Comparison of ENCODE assay signal across 21 cellular contexts in genomic region chr13:49810464-49810824, GRCh38. TPM values are rescaled to one million over a fixed set of nuclear protein-coding genes. Genes with fewer than 3 reads are reported as not detected.
A peak's percentile ranks its signal among the peaks of the same experiment; 100 is the strongest.
DNase-seq lines count a peak whose midpoint lies in the region; ATAC-seq and TF ChIP-seq lines count a peak whose summit lies in the region.
"Had no signal": no experiment of that assay in that cellular context is flagged by ENCODE, and none has a peak within 500 bp of the region (broad histone marks: within the 10 kb centered on the region; RNA-seq: fewer than 3 reads in every experiment).

No MANE protein-coding gene starts in this region.

- ATAC-seq in Right ventricle myocardium inferior (peak; percentile 13), HG02610 (IDR thresholded peaks at IDR 0.05; ENCODE audit: unreplicated experiment) (no peak), GM19455 (IDR thresholded peaks at IDR 0.05; ENCODE audit: unreplicated experiment) (no peak)

- intact Hi-C loops in Right ventricle myocardium inferior (cut with DNase I) (no loop called here), cardiac septum (cut with DNase I) (no loop called here)

- H3K27me3 Mint-ChIP-seq in progenitor cell of endocrine pancreas: no peaks in the 10 kb centered on the region

- peak overlapping the region; percentile 95 for H3K27ac Mint-ChIP-seq in progenitor cell of endocrine pancreas

- DNase-seq in Right ventricle myocardium inferior (ENCODE audit: missing footprints): no peak
- no peak for DNase-seq in cardiac septum (ENCODE audit: low spot score)
- no peak for DNase-seq in right atrium auricular region (ENCODE audit: low spot score)
- DNase-seq in progenitor cell of endocrine pancreas (ENCODE audit: low spot score, unreplicated experiment): no peak
- DNase-seq in activated naive CD4-positive, alpha-beta T cell treated with Interleukin-2 at 50 U/mL for 16 hours: no peak
- DNase-seq in pons (ENCODE audit: low spot score): no peak
- DNase-seq: 8988T; C1 segment of cervical spinal cord; DMS153; EL; H7; MV-4-11; NCI-H1436; NCI-H2081; NCI-H345; NCI-H69; NK-92 treated with Interleukin-12 subunit alpha and Interleukin-12 subunit beta, amount 100 ng/mL, for 24 hours; OCI-M1 had no signal

- peaks cover 0 to 22% of the 10 kb centered on the region in 2 donors for H3K4me1 ChIP-seq in right atrium auricular region

- peaks cover 37% of the 10 kb centered on the region for H3K4me1 Mint-ChIP-seq in progenitor cell of endocrine pancreas (ENCODE audit: low read depth)

- H3K9me3 Mint-ChIP-seq in progenitor cell of endocrine pancreas (ENCODE audit: low read depth): no peaks in the 10 kb centered on the region

- no peaks in the 10 kb centered on the region for H3K36me3 Mint-ChIP-seq in progenitor cell of endocrine pancreas (ENCODE audit: insufficient read depth)

- no peak overlapping the region for H3K4me3 ChIP-seq in right atrium auricular region

- H3K36me3 ChIP-seq in right atrium auricular region: no peaks in the 10 kb centered on the region

- H3K27ac ChIP-seq in right atrium auricular region: peak overlapping the region; percentile 69 to 88
- H3K27ac ChIP-seq: RWPE1 had no signal

- TF ChIP-seq CTCF in right atrium auricular region (IDR thresholded peaks at IDR 0.05): no peak
- no peak for TF ChIP-seq CTCF in progenitor cell of endocrine pancreas (IDR thresholded peaks at IDR 0.05; ENCODE audit: unreplicated experiment)

- peak overlapping the region; percentile 11 for H3K4me3 Mint-ChIP-seq in progenitor cell of endocrine pancreas (ENCODE audit: low read depth)

- no peaks in the 10 kb centered on the region for H3K9me3 ChIP-seq in right atrium auricular region

- H3K27me3 ChIP-seq in right atrium auricular region: no peaks in the 10 kb centered on the region

RNA-seq across cellular contexts. Expression of gene KPNA3, which starts 18.0 kb away (rescaled TPM):
- total RNA-seq in Right ventricle myocardium inferior (64.7 TPM), cardiac septum (46.7 TPM), right atrium auricular region (10 to 100 TPM; 36.6 to 42.0 TPM), progenitor cell of endocrine pancreas (56.3 and 57.3 TPM in 2 replicates)
